Comparison of ENCODE assay signal across 23 cellular contexts in genomic region chr3:180073561-180073960, GRCh38. TPM values are rescaled to one million over a fixed set of nuclear protein-coding genes. Genes with fewer than 3 reads are reported as not detected.
"Had no signal": no experiment of that assay in that cellular context is flagged by ENCODE, and none has a peak within 500 bp of the region (broad histone marks: within the 10 kb centered on the region; RNA-seq: fewer than 3 reads in every experiment).

No MANE protein-coding gene starts in this region.

- H3K36me3 Mint-ChIP-seq: activated naive CD4-positive, alpha-beta T cell treated with anti-CD3 and anti-CD28 coated beads, Interleukin-2, amount 50 U/mL, for 72 hours; natural killer cell treated with Interleukin-12 subunit alpha and Interleukin-12 subunit beta and Interleukin-15 and Interleukin-18, amount 100 ng/mL, for 72 hours; type B pancreatic cell had no signal

- H3K36me3 ChIP-seq: ascending aorta, colonic mucosa, pancreas, right atrium auricular region, thoracic aorta had no signal

- H3K27ac Mint-ChIP-seq: activated naive CD4-positive, alpha-beta T cell treated with anti-CD3 and anti-CD28 coated beads, Interleukin-2, amount 50 U/mL, for 72 hours; activated T-cell treated with anti-CD3 and anti-CD28 coated beads, Interleukin-2, amount 50 U/mL, for 24 hours; activated T-helper 17 cell treated with anti-CD3 and anti-CD28 coated beads, Interleukin-2, amount 50 U/mL, for 72 hours; natural killer cell treated with Interleukin-12 subunit alpha and Interleukin-12 subunit beta and Interleukin-15 and Interleukin-18, amount 100 ng/mL, for 72 hours; type B pancreatic cell had no signal

- FAIRE-seq: kidney, pancreas had no signal

- H3K4me3 Mint-ChIP-seq: activated T-cell treated with anti-CD3 and anti-CD28 coated beads, Interleukin-2, amount 50 U/mL, for 24 hours; activated T-helper 17 cell treated with anti-CD3 and anti-CD28 coated beads, Interleukin-2, amount 50 U/mL, for 72 hours; natural killer cell treated with Interleukin-12 subunit alpha and Interleukin-12 subunit beta and Interleukin-15 and Interleukin-18, amount 100 ng/mL, for 72 hours; type B pancreatic cell; WTC11 had no signal

- DNase-seq: activated CD8-positive, alpha-beta memory T cell treated with anti-CD3 and anti-CD28 coated beads for 24 hours; activated CD8-positive, alpha-beta memory T cell treated with anti-CD3 and anti-CD28 coated beads, Interleukin-2, amount 50 U/mL, for 4 hours; activated T-cell treated with anti-CD3 and anti-CD28 coated beads, Interleukin-2, amount 50 U/mL, for 24 hours; colonic mucosa; foreskin fibroblast; kidney; midbrain; pancreas; psoas muscle; stimulated activated CD4-positive, alpha-beta T cell treated with anti-CD3 and anti-CD28 coated beads, Interleukin-4, amount 100 ng/mL, for 24 hours; stimulated activated naive CD4-positive, alpha-beta T cell treated with Interleukin-2 at 50 U/mL for 16 hours; T-helper 1 cell had no signal

- H3K27ac ChIP-seq: ascending aorta, colonic mucosa, pancreas, psoas muscle, right atrium auricular region, thoracic aorta had no signal

- H3K9me3 Mint-ChIP-seq: activated T-cell treated with anti-CD3 and anti-CD28 coated beads, Interleukin-2, amount 50 U/mL, for 24 hours; activated T-helper 17 cell treated with anti-CD3 and anti-CD28 coated beads, Interleukin-2, amount 50 U/mL, for 72 hours; type B pancreatic cell had no signal

- H3K27me3 ChIP-seq: ascending aorta, colonic mucosa, pancreas, right atrium auricular region had no signal

- ATAC-seq: activated naive CD4-positive, alpha-beta T cell treated with anti-CD3 and anti-CD28 coated beads, Interleukin-2, amount 50 U/mL, for 72 hours; activated T-helper 17 cell treated with anti-CD3 and anti-CD28 coated beads, Interleukin-2, amount 50 U/mL, for 72 hours; left lobe of liver; natural killer cell treated with Interleukin-12 subunit alpha and Interleukin-12 subunit beta and Interleukin-15 and Interleukin-18, amount 100 ng/mL, for 72 hours; pancreas; psoas muscle had no signal

- H3K9me3 ChIP-seq: ascending aorta, colonic mucosa, pancreas, psoas muscle, right atrium auricular region, thoracic aorta had no signal

- H3K4me3 ChIP-seq: ascending aorta, colonic mucosa, pancreas, psoas muscle, right atrium auricular region, thoracic aorta had no signal

- H3K4me1 ChIP-seq: ascending aorta, colonic mucosa, pancreas, psoas muscle, right atrium auricular region had no signal

- H3K4me1 Mint-ChIP-seq: activated T-helper 17 cell treated with anti-CD3 and anti-CD28 coated beads, Interleukin-2, amount 50 U/mL, for 72 hours had no signal

- H3K27me3 Mint-ChIP-seq: activated T-cell treated with anti-CD3 and anti-CD28 coated beads, Interleukin-2, amount 50 U/mL, for 24 hours; activated T-helper 17 cell treated with anti-CD3 and anti-CD28 coated beads, Interleukin-2, amount 50 U/mL, for 72 hours; natural killer cell treated with Interleukin-12 subunit alpha and Interleukin-12 subunit beta and Interleukin-15 and Interleukin-18, amount 100 ng/mL, for 72 hours; type B pancreatic cell had no signal

RNA-seq across cellular contexts. Expression of gene PEX5L, which starts 36.8 kb away (rescaled TPM):
- total RNA-seq: activated naive CD4-positive, alpha-beta T cell treated with anti-CD3 and anti-CD28 coated beads, Interleukin-2, amount 50 U/mL, for 72 hours; colonic mucosa; glomerular endothelial cell; kidney; left lobe of liver; lung microvascular endothelial cell; psoas muscle; thoracic aorta had no signal
